Comparison of ENCODE assay signal across 9 cellular contexts in genomic region chr2:60516383-60516811, GRCh38. TPM values are rescaled to one million over a fixed set of nuclear protein-coding genes. Genes with fewer than 3 reads are reported as not detected.
DNase-seq lines count a peak whose midpoint lies in the region; ATAC-seq and TF ChIP-seq lines count a peak whose summit lies in the region.
"Had no signal": no experiment of that assay in that cellular context is flagged by ENCODE, and none has a peak within 500 bp of the region (broad histone marks: within the 10 kb centered on the region; RNA-seq: fewer than 3 reads in every experiment).

No MANE protein-coding gene starts in this region.

- no peaks in the 10 kb centered on the region for H3K9me3 Mint-ChIP-seq in GM23338

- H3K27me3 Mint-ChIP-seq in GM23338 (ENCODE audit: insufficient read depth, low read depth, poor library complexity), result peaks cover 19% of the 10 kb centered on the region

- peaks cover 37% of the 10 kb centered on the region for H3K36me3 Mint-ChIP-seq in GM23338 (ENCODE audit: low read depth)

- peaks cover 97% of the 10 kb centered on the region for H3K4me1 ChIP-seq in GM23338 (ENCODE audit: insufficient read depth)

- H3K27ac ChIP-seq in GM23338 (ENCODE audit: low read depth), result no peak overlapping the region; the same call in 1 of the 2 replicates

- peak overlapping the region; percentile 37 for H3K27ac Mint-ChIP-seq in GM23338

- in situ Hi-C loops in KBM-7 (cut with MboI; ENCODE audit: low pct_unique_long_range_greater_than_20kb, low sequenced_read_pairs), result no loop called here

- H4K20me1 ChIP-seq in GM23338 (replicated peaks; ENCODE audit: insufficient read depth), result peaks cover 39% of the 10 kb centered on the region

- peaks cover 99% of the 10 kb centered on the region for H3K79me2 ChIP-seq in GM23338 (replicated peaks; ENCODE audit: insufficient read depth)

- H3K27me3 ChIP-seq in GM23338 (ENCODE audit: insufficient read depth), result no peaks in the 10 kb centered on the region

- peaks cover 80% of the 10 kb centered on the region for H3K4me1 Mint-ChIP-seq in GM23338

- ATAC-seq in GM23338, result no peak

- H2AFZ ChIP-seq in GM23338, result no peak overlapping the region

- H3K4me3 Mint-ChIP-seq in GM23338, result no peak overlapping the region; the same call in 2 of the 3 replicates

- 0 out of 2 replicates have a peak, but pooled peaks cover 3% of the 10 kb centered on the region for H3K9me2 ChIP-seq in GM23338 (ENCODE audit: insufficient read depth)

- no peaks in the 10 kb centered on the region; the same call in 1 of the 2 replicates for H3F3A ChIP-seq in GM23338 (replicated peaks; ENCODE audit: low read depth)

- no peaks in the 10 kb centered on the region for H3K36me3 ChIP-seq in GM23338 (ENCODE audit: insufficient read depth)

- TF ChIP-seq CTCF in GM23338 (conservative IDR thresholded peaks at IDR 0.05; ENCODE audit: low read depth in 2 of 2) (no peak), fibroblast of the aortic adventitia (IDR thresholded peaks at IDR 0.05; ENCODE audit: insufficient read depth, low read length) (no peak)

- no peak overlapping the region for H3K4me3 ChIP-seq in GM23338
- peak overlapping the region; percentile 32 for H3K4me3 ChIP-seq in fibroblast of the aortic adventitia (ENCODE audit: low read depth, low read length)

- DNase-seq in GM23338 (ENCODE audit: low spot score), result no peak
- DNase-seq in T1000 (lab: John Stamatoyannopoulos, UW), result peak; percentile 40
- peak; percentile 59 for DNase-seq in fibroblast of the aortic adventitia (ENCODE audit: low read depth)
- peak; percentile 57 for DNase-seq in stromal cell of bone marrow (ENCODE audit: low read depth)
- DNase-seq in KBM-7, result no peak
- DNase-seq in KG1 (lab: John Stamatoyannopoulos, UW), result no peak
- DNase-seq in stimulated activated CD4-positive, alpha-beta T cell treated with anti-CD3 and anti-CD28 coated beads, Interleukin-2, amount 100 ng/mL, for 24 hours, result no peak
- DNase-seq: NCI-H345; stimulated activated CD4-positive, alpha-beta T cell treated with anti-CD3 and anti-CD28 coated beads, Interleukin-2, amount 100 ng/mL, for 48 hours had no signal

- no peak overlapping the region; the same call in none of the 2 replicates for H3K4me2 ChIP-seq in GM23338

TF ChIP-seq in GM23338, 12 proteins besides CTCF, POLR2A, EP300 and RAD21:
- no peak for TF ChIP-seq POLR2AphosphoS5 (IDR thresholded peaks at IDR 0.05; ENCODE audit: low read depth)
- TF ChIP-seq CREB1 (CRISPR knock-in tag; IDR thresholded peaks at IDR 0.05; ENCODE audit: low read depth), result no peak
- TF ChIP-seq REST (IDR thresholded peaks at IDR 0.05; ENCODE audit: unreplicated experiment), result no peak
- no peak for TF ChIP-seq ZNF114 (CRISPR knock-in tag; IDR thresholded peaks at IDR 0.05)

RNA-seq across cellular contexts. Expression of gene BCL11A, which starts 37.1 kb away (rescaled TPM):
- 49.2 and 57.5 TPM in 2 replicates for total RNA-seq in GM23338 (2014; rRNA removed; shearing (Covaris generic))
- polyA plus RNA-seq in GM23338 (2016; fragmentation: Nextera tagmentation; extraction: Ambion mirVana), result 72.5 and 77.6 TPM in 2 replicates
- total RNA-seq in fibroblast of the aortic adventitia (ENCODE audit: low replicate concordance), result 0.09 TPM in 1 of 2 replicates, not detected in the other

Comparison
In these comparisons a context has a peak if more than half of its experiments do, and no peak if none do; other contexts are left out.
1. DNase-seq: peak in T1000 (single experiment), fibroblast of the aortic adventitia (single experiment) and stromal cell of bone marrow (single experiment); none in GM23338 (single experiment), KBM-7 (single experiment), KG1 (single experiment) and stimulated activated CD4-positive, alpha-beta T cell treated with anti-CD3 and anti-CD28 coated beads, Interleukin-2, amount 100 ng/mL, for 24 hours (0 of 2).
2. RNA of gene BCL11A, which starts 37.1 kb away (total RNA-seq): 49.2 to 57.5 TPM in GM23338; 0.09 TPM in fibroblast of the aortic adventitia; every median in the first group is over 10 times any median in the second.